ENCODE assay signal across 19 cellular contexts in the genomic region with DNA sequence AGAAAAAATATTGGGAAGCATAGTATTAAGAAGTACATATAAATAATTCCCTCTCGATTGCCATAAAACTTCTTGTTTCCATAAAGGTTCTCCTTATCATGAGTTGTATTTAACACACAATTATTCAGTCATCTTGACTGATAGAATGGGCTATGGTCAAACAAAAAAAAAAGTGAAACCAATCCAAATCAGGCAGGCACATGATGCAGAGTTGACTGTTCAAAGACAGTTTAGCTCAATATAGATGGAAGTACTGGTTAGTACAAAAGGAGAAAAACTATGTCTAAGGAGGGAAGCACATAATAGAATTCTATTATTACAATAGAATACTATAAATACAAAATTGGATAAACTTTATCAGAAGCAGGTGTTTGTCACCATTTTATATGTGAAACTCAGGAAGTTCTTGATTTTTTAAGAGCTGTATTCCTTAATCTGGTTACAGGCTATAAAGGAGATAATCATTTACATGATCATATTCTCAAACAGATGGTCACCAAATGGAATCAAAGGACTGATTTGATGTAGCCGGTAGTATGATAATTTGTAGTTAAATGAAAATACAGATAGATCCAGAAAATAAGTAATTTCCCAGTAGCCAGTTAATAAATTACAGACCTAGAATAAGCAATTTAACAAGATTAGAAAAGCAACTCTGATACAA.
"Had no signal": no experiment of that assay in that cellular context is flagged by ENCODE, and none has a peak within 500 bp of the region (broad histone marks: within the 10 kb centered on the region; RNA-seq: fewer than 3 reads in every experiment).

No MANE protein-coding gene starts in this region.

- H3K4me1 Mint-ChIP-seq: activated CD4-positive, alpha-beta T cell treated with anti-CD3 and anti-CD28 coated beads for 36 hours; activated naive CD8-positive, alpha-beta T cell treated with anti-CD3 and anti-CD28 coated beads, Interleukin-2, amount 50 U/mL, for 24 hours had no signal

- DNase-seq: activated CD4-positive, alpha-beta T cell treated with anti-CD3 and anti-CD28 coated beads for 36 hours; activated CD8-positive, alpha-beta memory T cell treated with anti-CD3 and anti-CD28 coated beads, Interleukin-2, amount 50 U/mL, for 48 hours; activated CD8-positive, alpha-beta T cell treated with anti-CD3 and anti-CD28 coated beads, Interleukin-2, amount 10 ng/mL, durations not matched to agents 7 days and 5 days; activated naive CD4-positive, alpha-beta T cell treated with Interleukin-2 at 50 U/mL for 16 hours; activated naive CD8-positive, alpha-beta T cell treated with anti-CD3 and anti-CD28 coated beads, Interleukin-2, amount 50 U/mL, for 24 hours; aorta; head of caudate nucleus; mesendoderm; posterior cingulate gyrus; retina; stimulated activated CD4-positive, alpha-beta T cell treated with anti-CD3 and anti-CD28 coated beads, Interleukin-15, amount 100 ng/mL, for 24 hours; stimulated activated CD4-positive, alpha-beta T cell treated with anti-CD3 and anti-CD28 coated beads, Interleukin-4, amount 100 ng/mL, for 1 hour; stimulated activated naive CD4-positive, alpha-beta T cell; tibial artery had no signal

- H3K4me3 Mint-ChIP-seq: activated CD4-positive, alpha-beta T cell treated with anti-CD3 and anti-CD28 coated beads for 36 hours; activated CD8-positive, alpha-beta T cell treated with anti-CD3 and anti-CD28 coated beads, Interleukin-2, amount 10 ng/mL, durations not matched to agents 7 days and 5 days; activated naive CD8-positive, alpha-beta T cell treated with anti-CD3 and anti-CD28 coated beads, Interleukin-2, amount 50 U/mL, for 24 hours; activated T-helper 1 cell treated with anti-CD3 and anti-CD28 coated beads, Interleukin-12 subunit alpha, Interleukin-12 subunit beta, Interleukin-2, Interleukin-4 antibody, amounts not matched to agents 30 ng/mL and 10 ng/mL and 1 ng/mL, durations not matched to agents 14 hours and 24 hours and 36 hours; natural killer cell treated with Interleukin-12 subunit alpha and Interleukin-12 subunit beta and Interleukin-15 and Interleukin-18, amount 100 ng/mL, for 72 hours had no signal

- H3K27ac Mint-ChIP-seq: activated CD4-positive, alpha-beta T cell treated with anti-CD3 and anti-CD28 coated beads for 36 hours; activated CD8-positive, alpha-beta T cell treated with anti-CD3 and anti-CD28 coated beads, Interleukin-2, amount 10 ng/mL, durations not matched to agents 7 days and 5 days; activated naive CD8-positive, alpha-beta T cell treated with anti-CD3 and anti-CD28 coated beads, Interleukin-2, amount 50 U/mL, for 24 hours; activated T-helper 1 cell treated with anti-CD3 and anti-CD28 coated beads, Interleukin-12 subunit alpha, Interleukin-12 subunit beta, Interleukin-2, Interleukin-4 antibody, amounts not matched to agents 30 ng/mL and 10 ng/mL and 1 ng/mL, durations not matched to agents 14 hours and 24 hours and 36 hours; natural killer cell treated with Interleukin-12 subunit alpha and Interleukin-12 subunit beta and Interleukin-15 and Interleukin-18, amount 100 ng/mL, for 72 hours had no signal

- ATAC-seq: activated CD4-positive, alpha-beta T cell treated with anti-CD3 and anti-CD28 coated beads for 36 hours; activated CD8-positive, alpha-beta T cell treated with anti-CD3 and anti-CD28 coated beads, Interleukin-2, amount 10 ng/mL, durations not matched to agents 7 days and 5 days; activated naive CD8-positive, alpha-beta T cell treated with anti-CD3 and anti-CD28 coated beads, Interleukin-2, amount 50 U/mL, for 24 hours; natural killer cell treated with Interleukin-12 subunit alpha and Interleukin-12 subunit beta and Interleukin-15 and Interleukin-18, amount 100 ng/mL, for 72 hours had no signal

- FAIRE-seq: bronchial epithelial cell, frontal cortex, urothelium cell line had no signal

- H3K27me3 Mint-ChIP-seq: activated CD4-positive, alpha-beta T cell treated with anti-CD3 and anti-CD28 coated beads for 36 hours; activated naive CD8-positive, alpha-beta T cell treated with anti-CD3 and anti-CD28 coated beads, Interleukin-2, amount 50 U/mL, for 24 hours; natural killer cell treated with Interleukin-12 subunit alpha and Interleukin-12 subunit beta and Interleukin-15 and Interleukin-18, amount 100 ng/mL, for 72 hours had no signal

- H3K36me3 Mint-ChIP-seq: natural killer cell treated with Interleukin-12 subunit alpha and Interleukin-12 subunit beta and Interleukin-15 and Interleukin-18, amount 100 ng/mL, for 72 hours had no signal

- H3K9me3 Mint-ChIP-seq: activated naive CD8-positive, alpha-beta T cell treated with anti-CD3 and anti-CD28 coated beads, Interleukin-2, amount 50 U/mL, for 24 hours; activated T-helper 1 cell treated with anti-CD3 and anti-CD28 coated beads, Interleukin-12 subunit alpha, Interleukin-12 subunit beta, Interleukin-2, Interleukin-4 antibody, amounts not matched to agents 30 ng/mL and 10 ng/mL and 1 ng/mL, durations not matched to agents 14 hours and 24 hours and 36 hours; natural killer cell treated with Interleukin-12 subunit alpha and Interleukin-12 subunit beta and Interleukin-15 and Interleukin-18, amount 100 ng/mL, for 72 hours had no signal
